In the genomic region with DNA sequence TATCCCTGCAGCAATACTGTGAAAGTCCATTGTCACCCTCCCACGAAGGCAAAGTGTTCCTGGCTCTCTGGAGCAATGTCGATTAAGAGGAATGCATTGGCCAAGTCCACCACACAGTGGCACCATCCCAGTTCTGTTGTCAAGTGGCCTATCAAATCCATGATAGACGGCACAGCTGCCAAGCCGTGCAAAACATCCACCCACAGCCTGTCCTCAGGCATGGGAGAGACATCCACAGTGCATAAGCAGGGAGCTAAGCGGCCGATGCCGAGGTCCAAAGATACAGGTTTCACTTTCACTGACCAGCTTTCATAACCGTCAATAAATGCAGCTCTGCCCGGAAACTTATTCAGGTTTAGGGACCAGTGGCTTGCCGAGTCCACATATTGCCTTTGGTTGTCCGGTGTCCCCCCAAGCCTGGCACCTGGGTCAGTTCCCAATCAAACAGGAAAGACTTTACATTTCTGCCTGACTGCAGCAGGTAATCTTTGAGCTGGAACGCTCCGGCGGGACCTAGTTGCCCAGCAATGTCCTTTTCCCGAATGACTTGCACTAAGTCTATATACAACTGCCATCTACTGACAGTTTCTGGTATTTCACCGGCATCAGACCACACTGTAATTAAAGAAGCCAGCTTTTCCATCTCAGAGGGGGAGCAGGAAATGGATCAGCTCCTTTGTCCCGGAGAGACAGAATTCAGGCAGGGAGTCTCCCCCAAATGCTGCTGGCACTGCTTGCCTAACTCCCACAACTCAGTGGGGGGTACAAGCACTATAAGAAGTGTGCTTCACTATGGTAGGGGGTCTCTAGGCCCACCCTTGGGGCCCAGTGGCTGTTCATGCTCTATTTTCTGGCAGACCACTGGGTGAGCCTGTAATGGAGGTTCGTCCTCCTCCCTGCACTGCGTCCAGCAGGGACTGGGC, we compare ENCODE assay signal across 8 cellular contexts. TPM values are rescaled to one million over a fixed set of nuclear protein-coding genes. Genes with fewer than 3 reads are reported as not detected.
DNase-seq lines count a peak whose midpoint lies in the region; ATAC-seq and TF ChIP-seq lines count a peak whose summit lies in the region.

No MANE protein-coding gene starts in this region.

- H3K4me1 ChIP-seq in right cardiac atrium (ENCODE audit: control insufficient read depth, insufficient read depth, low read length), result peaks cover 6% of the 10 kb centered on the region

- 3% methylated on average over 19 of the region's 19 CpGs for WGBS in right cardiac atrium

- DNase-seq in ELR (ENCODE audit: low read depth) (peak; percentile 93), HFFc6 (peak; percentile 90), NCI-H1694 treated with DMSO at 0.1 percent for 48 hours (lab: John Stamatoyannopoulos, UW) (peak; percentile 64), astrocyte of the hippocampus (ENCODE audit: low read depth, low spot score) (peak; percentile 94), right cardiac atrium (peak; percentile 66 to 88 (median 84)), progenitor cell of endocrine pancreas (ENCODE audit: low spot score, unreplicated experiment) (peak; percentile 46)
- DNase-seq in T-helper 2 cell treated with Interferon-gamma antibody and Interleukin-4, amounts not matched to agents 5 μg/mL and 100 μg/mL, for 36 hours (ENCODE audit: low spot score), result peak; percentile 46

- peak overlapping the region; percentile 67 for H3K4me3 ChIP-seq in right cardiac atrium (ENCODE audit: low read length)

- no peaks in the 10 kb centered on the region for H3K36me3 Mint-ChIP-seq in HFFc6 (ENCODE audit: low read depth)
- H3K36me3 Mint-ChIP-seq in T-helper 2 cell treated with Interferon-gamma antibody and Interleukin-4, amounts not matched to agents 5 μg/mL and 100 μg/mL, for 36 hours (ENCODE audit: low read depth), result peaks cover 15% of the 10 kb centered on the region
- H3K36me3 Mint-ChIP-seq in progenitor cell of endocrine pancreas (ENCODE audit: insufficient read depth), result peaks cover 10% of the 10 kb centered on the region

- no peaks in the 10 kb centered on the region for H3K9me3 Mint-ChIP-seq in HFFc6
- peaks cover 3% of the 10 kb centered on the region for H3K9me3 Mint-ChIP-seq in T-helper 2 cell treated with Interferon-gamma antibody and Interleukin-4, amounts not matched to agents 5 μg/mL and 100 μg/mL, for 36 hours
- no peaks in the 10 kb centered on the region for H3K9me3 Mint-ChIP-seq in progenitor cell of endocrine pancreas (ENCODE audit: low read depth)

- peaks cover 40% of the 10 kb centered on the region for H3K4me1 Mint-ChIP-seq in HFFc6 (ENCODE audit: low read depth)
- peaks cover 29% of the 10 kb centered on the region for H3K4me1 Mint-ChIP-seq in T-helper 2 cell treated with Interferon-gamma antibody and Interleukin-4, amounts not matched to agents 5 μg/mL and 100 μg/mL, for 36 hours (ENCODE audit: low read depth)
- peaks cover 19% of the 10 kb centered on the region for H3K4me1 Mint-ChIP-seq in progenitor cell of endocrine pancreas (ENCODE audit: low read depth)

- intact Hi-C loops in right cardiac atrium (cut with DNase I), result loop anchor here (5.0 to 10.0 kb wide), 4 partner anchors 74 to 224 kb away; a partner anchor contains a TSS

- no peaks in the 10 kb centered on the region for H3K9me3 ChIP-seq in right cardiac atrium (ENCODE audit: control insufficient read depth, low read length)

- H3K27me3 ChIP-seq in right cardiac atrium (ENCODE audit: control insufficient read depth, insufficient read depth), result no peaks in the 10 kb centered on the region

- peak; percentile 89 to 90 for ATAC-seq in right cardiac atrium
- ATAC-seq in HG03521 (IDR thresholded peaks at IDR 0.05; ENCODE audit: unreplicated experiment), result no peak

- peak overlapping the region; percentile 81 for H3K27ac ChIP-seq in right cardiac atrium (ENCODE audit: low read length)

- H3K27ac Mint-ChIP-seq in HFFc6, result peak overlapping the region; percentile 95
- H3K27ac Mint-ChIP-seq in T-helper 2 cell treated with Interferon-gamma antibody and Interleukin-4, amounts not matched to agents 5 μg/mL and 100 μg/mL, for 36 hours, result peak overlapping the region; percentile 75
- peak overlapping the region; percentile 95 for H3K27ac Mint-ChIP-seq in progenitor cell of endocrine pancreas

- H3K27me3 Mint-ChIP-seq in HFFc6 (ENCODE audit: insufficient read depth) (no peaks in the 10 kb centered on the region; the same call in none of the 2 replicates), progenitor cell of endocrine pancreas (no peaks in the 10 kb centered on the region)
- no peaks in the 10 kb centered on the region for H3K27me3 Mint-ChIP-seq in T-helper 2 cell treated with Interferon-gamma antibody and Interleukin-4, amounts not matched to agents 5 μg/mL and 100 μg/mL, for 36 hours (ENCODE audit: low read depth)

- peak; percentile 87 for TF ChIP-seq CTCF in HFFc6 (IDR thresholded peaks at IDR 0.05)
- peak; percentile 69 for TF ChIP-seq CTCF in progenitor cell of endocrine pancreas (IDR thresholded peaks at IDR 0.05; ENCODE audit: unreplicated experiment)

- H3K4me3 Mint-ChIP-seq in HFFc6 (peak overlapping the region; percentile 93), progenitor cell of endocrine pancreas (ENCODE audit: low read depth) (peak overlapping the region; percentile 77)
- H3K4me3 Mint-ChIP-seq in T-helper 2 cell treated with Interferon-gamma antibody and Interleukin-4, amounts not matched to agents 5 μg/mL and 100 μg/mL, for 36 hours, result peak overlapping the region; percentile 93

RNA-seq across cellular contexts. Expression of a gene that starts 6.3 kb away (rescaled TPM):
- total RNA-seq in HFFc6 (2021; fragmentation: NEBNext Ultra II Directional; extraction: Animal tissue kit (Norgen Biotek cat#: 25700)), result 1 to 10 TPM; 2.8 to 4.2 (median 3.6) TPM
- total RNA-seq in right cardiac atrium, result 1 to 10 TPM; 4.1 to 7.2 (median 6.0) TPM
- 1.7 TPM for polyA plus RNA-seq in right cardiac atrium
- total RNA-seq in progenitor cell of endocrine pancreas, result 17.9 and 19.7 TPM in 2 replicates

RNA-seq across cellular contexts. Expression of a gene that starts 20.1 kb away (rescaled TPM):
- 1 to 10 TPM in 2 of 6 experiments, under 1 TPM in 4; 0.64 to 2.0 (median 0.95) TPM for total RNA-seq in HFFc6 (2021; fragmentation: NEBNext Ultra II Directional; extraction: Animal tissue kit (Norgen Biotek cat#: 25700))
- 10 to 100 TPM in 2 of 4 donors, 1 to 10 TPM in 2; 8.3 to 18.4 (median 10.2) TPM for total RNA-seq in right cardiac atrium
- 3.9 TPM for polyA plus RNA-seq in right cardiac atrium
- total RNA-seq in progenitor cell of endocrine pancreas, result 4.7 and 6.1 TPM in 2 replicates

RNA-seq across cellular contexts. Expression of a gene that starts 43.5 kb away (rescaled TPM):
- total RNA-seq in HFFc6 (2021; fragmentation: NEBNext Ultra II Directional; extraction: Animal tissue kit (Norgen Biotek cat#: 25700)), result 1 to 10 TPM; 2.4 to 3.1 (median 2.8) TPM
- total RNA-seq in right cardiac atrium, result 1 to 10 TPM; 3.6 to 4.2 (median 3.9) TPM
- polyA plus RNA-seq in right cardiac atrium, result 1.4 TPM
- 16.3 and 17.5 TPM in 2 replicates for total RNA-seq in progenitor cell of endocrine pancreas
